ENCODE assay signal across 8 cellular contexts in genomic region chr7:155002411-155003214, GRCh38. TPM values are rescaled to one million over a fixed set of nuclear protein-coding genes. Genes with fewer than 3 reads are reported as not detected.
DNase-seq lines count a peak whose midpoint lies in the region; ATAC-seq and TF ChIP-seq lines count a peak whose summit lies in the region.

TSS of gene PAXIP1 (minus strand) at chr7:155003124. CDS start at chr7:155002929, 195 bp downstream.

- H3K9me2 ChIP-seq in OCI-LY7 (ENCODE audit: insufficient read depth, low read length), result no peaks in the 10 kb centered on the region

- no peak for TF ChIP-seq POLR2A in ovary (IDR thresholded peaks at IDR 0.05)

- TF ChIP-seq CTCF in OCI-LY7 (conservative IDR thresholded peaks at IDR 0.05; ENCODE audit: low read length), result no peak
- no peak for TF ChIP-seq CTCF in ovary (IDR thresholded peaks at IDR 0.05)

- H3K4me1 Mint-ChIP-seq in CD4-positive, alpha-beta memory T cell, result peaks cover 8 to 12% (median 12%) of the 10 kb centered on the region in 4 donors

- peaks cover 4% of the 10 kb centered on the region for H3K36me3 ChIP-seq in CD4-positive, alpha-beta memory T cell (ENCODE audit: insufficient read depth, low read length)
- H3K36me3 ChIP-seq in OCI-LY7 (ENCODE audit: insufficient read depth, low read length), result peaks cover 59% of the 10 kb centered on the region
- no peaks in the 10 kb centered on the region for H3K36me3 ChIP-seq in ovary
- H3K36me3 ChIP-seq in urinary bladder (ENCODE audit: insufficient read depth), result no peaks in the 10 kb centered on the region

- TF ChIP-seq EP300 in ovary (IDR thresholded peaks at IDR 0.05), result no peak

- ATAC-seq in GM19025 (IDR thresholded peaks at IDR 0.05; ENCODE audit: low read depth, unreplicated experiment) (peak; percentile 64), HG03139 (IDR thresholded peaks at IDR 0.05; ENCODE audit: unreplicated experiment) (peak; percentile 52)

- WGBS in ovary, 3 donors, result 1% methylated on average over 31 to 122 of the region's 128 CpGs
- under 1% methylated on average over 127 of the region's 128 CpGs for WGBS in urinary bladder

- H3K27me3 Mint-ChIP-seq in CD4-positive, alpha-beta memory T cell, result no peaks in the 10 kb centered on the region

- POLR2A ChIA-PET in CD4-positive, alpha-beta memory T cell (lab: Charles Lee; ENCODE audit: partially characterized antibody), result interaction anchor here (0.6 to 3.3 kb wide), 9 partner anchors 11 to 641 kb away, joined by 3 to 33 read pairs (median 8); partner anchors contain the start of genes INSIG1 and RBM33
- POLR2A ChIA-PET in OCI-LY7 (lab: Charles Lee), result interaction anchor here (0.8 to 1.3 kb wide), 2 partner anchors 55 to 296 kb away, joined by 3 read pairs; partner anchors contain the start of gene INSIG1

- intact Hi-C loops in CD4-positive, alpha-beta memory T cell (cut with micrococcal nuclease), result loop anchor here (1.0 to 10.0 kb wide), 5 partner anchors 74 to 1892 kb away; partner anchors contain the start of genes INSIG1 and LMBR1
- intact Hi-C loops in OCI-LY7 (cut with micrococcal nuclease; ENCODE audit: unreplicated experiment) (loop anchor here (1.0 kb wide), 1 partner anchor 297 kb away; no protein-coding TSS in a partner anchor), ovary (cut with DNase I) (loop anchor here in 3 of 4 donors (10.0 kb wide), 3 partner anchors 78 to 342 kb away; no protein-coding TSS in a partner anchor)

- no peaks in the 10 kb centered on the region for H3K27me3 ChIP-seq in CD4-positive, alpha-beta memory T cell (ENCODE audit: insufficient read depth, low read length)
- H3K27me3 ChIP-seq in ovary, result no peaks in the 10 kb centered on the region

- peak within 1 kb of the TSS; percentile 93 to 97 (median 95) for H3K4me3 Mint-ChIP-seq in CD4-positive, alpha-beta memory T cell

- peaks cover 21% of the 10 kb centered on the region for H4K20me1 ChIP-seq in OCI-LY7 (ENCODE audit: insufficient read depth, low read length)

- CTCF ChIA-PET in CD4-positive, alpha-beta memory T cell (lab: Charles Lee; ENCODE audit: partially characterized antibody), result interaction anchor here (1.2 to 9.8 kb wide), 3 partner anchors 8 to 75 kb away, joined by 3 to 72 read pairs (median 8); no protein-coding TSS in a partner anchor
- CTCF ChIA-PET in OCI-LY7 (lab: Charles Lee; ENCODE audit: unreplicated experiment), result interaction anchor here (0.7 kb wide), 1 partner anchor 81 kb away, joined by 3 read pairs; no protein-coding TSS in a partner anchor

- H3K9me3 ChIP-seq in CD4-positive, alpha-beta memory T cell (ENCODE audit: control insufficient read depth in 1 of 2, low read length in 2 of 2), result no peaks in the 10 kb centered on the region
- no peaks in the 10 kb centered on the region for H3K9me3 ChIP-seq in OCI-LY7 (ENCODE audit: low read length)
- no peaks in the 10 kb centered on the region for H3K9me3 ChIP-seq in ovary

- no TSS peak for BruUV-seq in OCI-LY7 (replicated peaks; lab: Mats Ljungman, UMichigan)

- H2AFZ ChIP-seq in OCI-LY7 (ENCODE audit: low read length), result peak within 1 kb of the TSS; percentile 89

- H3K27ac Mint-ChIP-seq in CD4-positive, alpha-beta memory T cell, result peak within 1 kb of the TSS; percentile 38 to 96 (median 95)

- H3K4me2 ChIP-seq in OCI-LY7 (ENCODE audit: low read length), result peak within 1 kb of the TSS; percentile 82

- DNase-seq in CD4-positive, alpha-beta memory T cell, result peak in 3 of 5 donors; percentile 66 to 83 (median 81)
- DNase-seq in OCI-LY7 (ENCODE audit: low spot score) (peak; percentile 76), glomerular visceral epithelial cell (ENCODE audit: extremely low spot score) (peak; percentile 66), ovary (peak in 2 of 5 donors; percentile 64 to 74)
- DNase-seq in activated gamma-delta T cell treated with anti-CD3 and anti-CD28 coated beads, Interleukin-2, amount 50 U/mL, for 16 hours (ENCODE audit: low read depth), result peak; percentile 32

- peaks cover 2 to 7% of the 10 kb centered on the region in 2 donors for H3K36me3 Mint-ChIP-seq in CD4-positive, alpha-beta memory T cell

- peak within 1 kb of the TSS; percentile 84 for H3K27ac ChIP-seq in CD4-positive, alpha-beta memory T cell (ENCODE audit: low read depth, low read length)
- H3K27ac ChIP-seq in OCI-LY7 (ENCODE audit: low read depth, low read length, poor library complexity, severe bottlenecking), result peak within 1 kb of the TSS; percentile 65
- peak within 1 kb of the TSS; percentile 90 to 95 for H3K27ac ChIP-seq in ovary
- peak within 1 kb of the TSS; percentile 94 for H3K27ac ChIP-seq in urinary bladder (ENCODE audit: low read depth)

- peak within 1 kb of the TSS; percentile 81 to 91 for H3K4me3 ChIP-seq in CD4-positive, alpha-beta memory T cell (ENCODE audit: low read length in 2 of 2)
- peak within 1 kb of the TSS; percentile 93 for H3K4me3 ChIP-seq in OCI-LY7 (ENCODE audit: low read depth, low read length, poor library complexity, severe bottlenecking)
- H3K4me3 ChIP-seq in ovary, result peak within 1 kb of the TSS; percentile 56
- H3K4me3 ChIP-seq in urinary bladder (ENCODE audit: low read depth, low read length), result peak within 1 kb of the TSS; percentile 99

- peaks cover 19% of the 10 kb centered on the region for H3K4me1 ChIP-seq in CD4-positive, alpha-beta memory T cell (ENCODE audit: insufficient read depth, low read length)
- H3K4me1 ChIP-seq in OCI-LY7 (ENCODE audit: insufficient read depth, low read length, poor library complexity, severe bottlenecking) (peaks cover 22% of the 10 kb centered on the region), ovary (ENCODE audit: insufficient read depth) (peaks cover 10% of the 10 kb centered on the region), urinary bladder (ENCODE audit: insufficient read depth) (peaks cover 2% of the 10 kb centered on the region)

- H3K79me2 ChIP-seq in OCI-LY7 (ENCODE audit: insufficient read depth, low read depth, low read length), result peaks cover 64% of the 10 kb centered on the region

- H3K9me3 Mint-ChIP-seq in CD4-positive, alpha-beta memory T cell, result peaks cover 0 to 3% (median 0%) of the 10 kb centered on the region in 8 donors

RNA-seq across cellular contexts. Expression of gene PAXIP1, which starts in this region (rescaled TPM):
- 10 to 100 TPM; 16.0 to 18.8 TPM for total RNA-seq in CD4-positive, alpha-beta memory T cell
- 1 to 10 TPM in 1 of 2 donors, under 1 TPM in 1; 0.98 to 2.3 TPM for polyA plus RNA-seq in CD4-positive, alpha-beta memory T cell
- total RNA-seq in OCI-LY7 (2014; rRNA removed; shearing (Covaris generic)), result 23.5 and 27.4 TPM in 2 replicates
- total RNA-seq in OCI-LY7 (2022) (33.0 and 36.3 TPM in 2 replicates), ovary (10 to 100 TPM in 6 of 7 donors, 1 to 10 TPM in 1; 7.9 to 14.9 (median 11.4) TPM), urinary bladder (15.2 TPM)
- polyA plus RNA-seq in ovary (1 to 10 TPM; 7.9 to 8.4 TPM), urinary bladder (6.8 TPM)
